13 cellular contexts compared by ENCODE assay signal in the genomic region with DNA sequence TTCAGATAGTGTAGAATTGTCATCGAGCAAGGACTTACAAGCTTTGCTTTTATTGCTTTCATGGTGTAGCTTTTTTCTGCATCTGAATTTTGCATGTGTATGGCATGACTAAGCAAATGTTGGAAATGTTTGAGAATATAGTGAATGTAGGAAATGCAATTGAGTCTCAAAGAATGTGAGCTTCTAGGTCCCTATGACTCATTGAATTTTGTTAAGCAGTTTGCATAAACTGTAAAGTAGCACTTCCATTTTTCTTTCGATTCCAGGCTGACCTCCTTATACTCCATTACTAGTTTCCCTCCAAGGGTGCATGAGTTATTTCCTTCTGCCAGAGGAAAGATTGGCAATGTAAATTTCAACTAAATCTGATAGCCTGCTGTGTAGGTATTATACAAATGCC.
DNase-seq lines count a peak whose midpoint lies in the region; ATAC-seq and TF ChIP-seq lines count a peak whose summit lies in the region.
"Had no signal": no experiment of that assay in that cellular context is flagged by ENCODE, and none has a peak within 500 bp of the region (broad histone marks: within the 10 kb centered on the region; RNA-seq: fewer than 3 reads in every experiment).

No MANE protein-coding gene starts in this region.

- peak overlapping the region; percentile 96 for H3K27ac Mint-ChIP-seq in GM23338

- peak overlapping the region; percentile 78 for H3K27ac ChIP-seq in GM23338 (ENCODE audit: low read depth)
- H3K27ac ChIP-seq: heart right ventricle had no signal

- peaks cover 25% of the 10 kb centered on the region for H3K4me1 Mint-ChIP-seq in GM23338

- H3F3A ChIP-seq in GM23338 (replicated peaks; ENCODE audit: low read depth) = no peaks in the 10 kb centered on the region

- no peak for TF ChIP-seq CTCF in GM23338 (conservative IDR thresholded peaks at IDR 0.05; ENCODE audit: low read depth in 2 of 2)
- no peak for TF ChIP-seq CTCF in retinal pigment epithelial cell (conservative IDR thresholded peaks at IDR 0.05; ENCODE audit: low read depth, low read length)

- peaks cover 2% of the 10 kb centered on the region for H3K27me3 Mint-ChIP-seq in GM23338 (ENCODE audit: insufficient read depth, low read depth, poor library complexity)

- no peaks in the 10 kb centered on the region for H3K79me2 ChIP-seq in GM23338 (replicated peaks; ENCODE audit: insufficient read depth)

- DNase-seq in GM23338 (ENCODE audit: low spot score) = peak; percentile 36
- DNase-seq in RKO (ENCODE audit: low spot score) = peak; percentile 11
- peak; percentile 95 for DNase-seq in fibroblast of peridontal ligament (ENCODE audit: extremely low read depth)
- DNase-seq in retinal pigment epithelial cell (ENCODE audit: low read depth) = peak; percentile 68
- DNase-seq in NCI-H1048 (lab: John Stamatoyannopoulos, UW) = no peak
- no peak for DNase-seq in retina
- no peak for DNase-seq in T-helper 9 cell
- DNase-seq: activated CD4-positive, alpha-beta T cell treated with anti-CD3 and anti-CD28 coated beads, Interleukin-2, amount 50 U/mL, for 1 hour; aorta; heart right ventricle; NCI-H1436 treated with DMSO at 0.1 percent for 48 hours; occipital lobe; RPMI8226 had no signal

- H3K4me1 ChIP-seq in GM23338 (ENCODE audit: insufficient read depth) = peaks cover 26% of the 10 kb centered on the region
- H3K4me1 ChIP-seq: heart right ventricle had no signal

- H3K4me3 ChIP-seq in GM23338 (no peak overlapping the region), retinal pigment epithelial cell (ENCODE audit: low read length) (no peak overlapping the region)
- H3K4me3 ChIP-seq: heart right ventricle had no signal

- H3K36me3 ChIP-seq in GM23338 (ENCODE audit: insufficient read depth) = no peaks in the 10 kb centered on the region
- H3K36me3 ChIP-seq: heart right ventricle had no signal

- H3K4me2 ChIP-seq in GM23338 = peak overlapping the region; percentile 45

- H3K9me2 ChIP-seq in GM23338 (ENCODE audit: insufficient read depth) = no peaks in the 10 kb centered on the region; the same call in 1 of the 2 replicates

- H3K4me3 Mint-ChIP-seq in GM23338 = peak overlapping the region; percentile 51; the same call in 2 of the 3 replicates

- H3K27me3 ChIP-seq in GM23338 (ENCODE audit: insufficient read depth) = no peaks in the 10 kb centered on the region
- H3K27me3 ChIP-seq: heart right ventricle had no signal

- no peak; the same call in 2 of the 3 replicates for ATAC-seq in GM23338
- ATAC-seq: heart right ventricle had no signal

- no peaks in the 10 kb centered on the region for H4K20me1 ChIP-seq in GM23338 (replicated peaks; ENCODE audit: insufficient read depth)

- H3K9me3 Mint-ChIP-seq in GM23338 = 0 out of 3 replicates have a peak, but pooled peaks cover under 1% of the 10 kb centered on the region

- H2AFZ ChIP-seq in GM23338 = no peak overlapping the region

- peaks cover 14% of the 10 kb centered on the region for H3K36me3 Mint-ChIP-seq in GM23338 (ENCODE audit: low read depth)

TF ChIP-seq in GM23338, 12 proteins besides CTCF, POLR2A, EP300 and RAD21:
- TF ChIP-seq, protein P1, sequence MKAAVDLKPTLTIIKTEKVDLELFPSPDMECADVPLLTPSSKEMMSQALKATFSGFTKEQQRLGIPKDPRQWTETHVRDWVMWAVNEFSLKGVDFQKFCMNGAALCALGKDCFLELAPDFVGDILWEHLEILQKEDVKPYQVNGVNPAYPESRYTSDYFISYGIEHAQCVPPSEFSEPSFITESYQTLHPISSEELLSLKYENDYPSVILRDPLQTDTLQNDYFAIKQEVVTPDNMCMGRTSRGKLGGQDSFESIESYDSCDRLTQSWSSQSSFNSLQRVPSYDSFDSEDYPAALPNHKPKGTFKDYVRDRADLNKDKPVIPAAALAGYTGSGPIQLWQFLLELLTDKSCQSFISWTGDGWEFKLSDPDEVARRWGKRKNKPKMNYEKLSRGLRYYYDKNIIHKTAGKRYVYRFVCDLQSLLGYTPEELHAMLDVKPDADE (IDR thresholded peaks at IDR 0.05) = no peak

Comparison
In these comparisons a context has a peak if more than half of its experiments do, and no peak if none do; other contexts are left out.
1. DNase-seq: peak in GM23338 (single experiment), RKO (single experiment), fibroblast of peridontal ligament (single experiment) and retinal pigment epithelial cell (single experiment); none in NCI-H1048 (single experiment), retina (single experiment) and T-helper 9 cell (single experiment).